Comparison of ENCODE assay signal across 1 cellular context in the genomic region with DNA sequence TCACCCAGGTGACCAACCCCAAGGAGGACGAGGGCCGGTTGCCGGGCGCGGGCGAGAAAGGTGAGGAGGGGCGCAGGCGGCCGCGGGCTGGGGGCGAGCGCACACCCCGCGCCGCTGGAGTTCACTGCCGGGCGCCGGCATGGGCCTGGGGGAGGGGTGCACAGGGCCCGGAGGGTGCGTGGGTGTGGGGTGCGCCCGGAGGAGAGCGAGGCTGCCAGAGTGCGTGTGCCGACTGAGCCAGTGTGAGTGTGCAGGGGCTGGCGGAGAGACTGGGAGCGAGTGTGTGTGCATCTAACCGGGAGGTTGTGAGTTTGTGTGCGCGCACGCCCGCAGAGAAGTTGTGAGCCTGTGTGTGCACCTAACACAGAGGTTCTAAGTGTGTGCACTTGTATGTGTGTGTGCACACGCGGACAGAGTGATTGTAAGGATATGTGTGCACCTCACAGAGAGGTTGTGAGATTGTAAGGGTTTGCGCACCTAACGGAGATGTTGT.
TF ChIP-seq lines count a peak whose summit lies in the region.

No MANE protein-coding gene starts in this region.

TF ChIP-seq in GM23338, 12 proteins besides CTCF, POLR2A, EP300 and RAD21 (continued from another document):
- TF ChIP-seq, protein P1, sequence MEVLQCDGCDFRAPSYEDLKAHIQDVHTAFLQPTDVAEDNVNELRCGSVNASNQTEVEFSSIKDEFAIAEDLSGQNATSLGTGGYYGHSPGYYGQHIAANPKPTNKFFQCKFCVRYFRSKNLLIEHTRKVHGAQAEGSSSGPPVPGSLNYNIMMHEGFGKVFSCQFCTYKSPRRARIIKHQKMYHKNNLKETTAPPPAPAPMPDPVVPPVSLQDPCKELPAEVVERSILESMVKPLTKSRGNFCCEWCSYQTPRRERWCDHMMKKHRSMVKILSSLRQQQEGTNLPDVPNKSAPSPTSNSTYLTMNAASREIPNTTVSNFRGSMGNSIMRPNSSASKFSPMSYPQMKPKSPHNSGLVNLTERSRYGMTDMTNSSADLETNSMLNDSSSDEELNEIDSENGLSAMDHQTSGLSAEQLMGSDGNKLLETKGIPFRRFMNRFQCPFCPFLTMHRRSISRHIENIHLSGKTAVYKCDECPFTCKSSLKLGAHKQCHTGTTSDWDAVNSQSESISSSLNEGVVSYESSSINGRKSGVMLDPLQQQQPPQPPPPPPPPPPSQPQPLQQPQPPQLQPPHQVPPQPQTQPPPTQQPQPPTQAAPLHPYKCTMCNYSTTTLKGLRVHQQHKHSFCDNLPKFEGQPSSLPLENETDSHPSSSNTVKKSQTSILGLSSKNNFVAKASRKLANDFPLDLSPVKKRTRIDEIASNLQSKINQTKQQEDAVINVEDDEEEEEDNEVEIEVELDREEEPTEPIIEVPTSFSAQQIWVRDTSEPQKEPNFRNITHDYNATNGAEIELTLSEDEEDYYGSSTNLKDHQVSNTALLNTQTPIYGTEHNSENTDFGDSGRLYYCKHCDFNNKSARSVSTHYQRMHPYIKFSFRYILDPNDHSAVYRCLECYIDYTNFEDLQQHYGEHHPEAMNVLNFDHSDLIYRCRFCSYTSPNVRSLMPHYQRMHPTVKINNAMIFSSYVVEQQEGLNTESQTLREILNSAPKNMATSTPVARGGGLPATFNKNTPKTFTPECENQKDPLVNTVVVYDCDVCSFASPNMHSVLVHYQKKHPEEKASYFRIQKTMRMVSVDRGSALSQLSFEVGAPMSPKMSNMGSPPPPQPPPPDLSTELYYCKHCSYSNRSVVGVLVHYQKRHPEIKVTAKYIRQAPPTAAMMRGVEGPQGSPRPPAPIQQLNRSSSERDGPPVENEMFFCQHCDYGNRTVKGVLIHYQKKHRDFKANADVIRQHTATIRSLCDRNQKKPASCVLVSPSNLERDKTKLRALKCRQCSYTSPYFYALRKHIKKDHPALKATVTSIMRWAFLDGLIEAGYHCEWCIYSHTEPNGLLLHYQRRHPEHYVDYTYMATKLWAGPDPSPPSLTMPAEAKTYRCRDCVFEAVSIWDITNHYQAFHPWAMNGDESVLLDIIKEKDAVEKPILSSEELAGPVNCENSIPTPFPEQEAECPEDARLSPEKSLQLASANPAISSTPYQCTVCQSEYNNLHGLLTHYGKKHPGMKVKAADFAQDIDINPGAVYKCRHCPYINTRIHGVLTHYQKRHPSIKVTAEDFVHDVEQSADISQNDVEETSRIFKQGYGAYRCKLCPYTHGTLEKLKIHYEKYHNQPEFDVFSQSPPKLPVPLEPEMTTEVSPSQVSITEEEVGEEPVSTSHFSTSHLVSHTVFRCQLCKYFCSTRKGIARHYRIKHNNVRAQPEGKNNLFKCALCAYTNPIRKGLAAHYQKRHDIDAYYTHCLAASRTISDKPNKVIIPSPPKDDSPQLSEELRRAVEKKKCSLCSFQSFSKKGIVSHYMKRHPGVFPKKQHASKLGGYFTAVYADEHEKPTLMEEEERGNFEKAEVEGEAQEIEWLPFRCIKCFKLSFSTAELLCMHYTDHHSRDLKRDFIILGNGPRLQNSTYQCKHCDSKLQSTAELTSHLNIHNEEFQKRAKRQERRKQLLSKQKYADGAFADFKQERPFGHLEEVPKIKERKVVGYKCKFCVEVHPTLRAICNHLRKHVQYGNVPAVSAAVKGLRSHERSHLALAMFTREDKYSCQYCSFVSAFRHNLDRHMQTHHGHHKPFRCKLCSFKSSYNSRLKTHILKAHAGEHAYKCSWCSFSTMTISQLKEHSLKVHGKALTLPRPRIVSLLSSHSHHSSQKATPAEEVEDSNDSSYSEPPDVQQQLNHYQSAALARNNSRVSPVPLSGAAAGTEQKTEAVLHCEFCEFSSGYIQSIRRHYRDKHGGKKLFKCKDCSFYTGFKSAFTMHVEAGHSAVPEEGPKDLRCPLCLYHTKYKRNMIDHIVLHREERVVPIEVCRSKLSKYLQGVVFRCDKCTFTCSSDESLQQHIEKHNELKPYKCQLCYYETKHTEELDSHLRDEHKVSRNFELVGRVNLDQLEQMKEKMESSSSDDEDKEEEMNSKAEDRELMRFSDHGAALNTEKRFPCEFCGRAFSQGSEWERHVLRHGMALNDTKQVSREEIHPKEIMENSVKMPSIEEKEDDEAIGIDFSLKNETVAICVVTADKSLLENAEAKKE (CRISPR knock-in tag; IDR thresholded peaks at IDR 0.05) = no peak
- no peak for TF ChIP-seq ZNF331 (CRISPR knock-in tag; IDR thresholded peaks at IDR 0.05; ENCODE audit: low read depth)
- no peak for TF ChIP-seq EZH2 (IDR thresholded peaks at IDR 0.05; ENCODE audit: low read depth, unreplicated experiment)
